ENCODE assay signal across 1 cellular context in genomic region chr19:10796653-10797052, GRCh38.
TF ChIP-seq lines count a peak whose summit lies in the region.

No MANE protein-coding gene starts in this region.

TF ChIP-seq in K562, 482 proteins besides CTCF, POLR2A, EP300 and RAD21:
- TF ChIP-seq PBX2 (CRISPR knock-in tag; IDR thresholded peaks at IDR 0.05; ENCODE audit: low read depth) (no peak), PBX2 (tag; conservative IDR thresholded peaks at IDR 0.05; ENCODE audit: low read depth) (no peak), POLR2G (IDR thresholded peaks at IDR 0.05; ENCODE audit: low read depth, low read length) (0 out of 2 replicates have a peak, but pooled peaks have one; percentile 32), ZFX (CRISPR knock-in tag; IDR thresholded peaks at IDR 0.05) (no peak), RBFOX2 (IDR thresholded peaks at IDR 0.05; ENCODE audit: low read depth, low read length) (no peak), ZNF184 (CRISPR knock-in tag; IDR thresholded peaks at IDR 0.05) (no peak), ZNF395 (CRISPR knock-in tag; IDR thresholded peaks at IDR 0.05) (no peak), E2F5 (CRISPR knock-in tag; IDR thresholded peaks at IDR 0.05) (no peak), ZNF695 (CRISPR knock-in tag; IDR thresholded peaks at IDR 0.05) (no peak), RBM22 (IDR thresholded peaks at IDR 0.05; ENCODE audit: low read depth, low read length, poor library complexity, severe bottlenecking) (peak; percentile 47)
TF ChIP-seq in K562: peak in this region for 2.
